Comparison of ENCODE assay signal across 9 cellular contexts in the genomic region with DNA sequence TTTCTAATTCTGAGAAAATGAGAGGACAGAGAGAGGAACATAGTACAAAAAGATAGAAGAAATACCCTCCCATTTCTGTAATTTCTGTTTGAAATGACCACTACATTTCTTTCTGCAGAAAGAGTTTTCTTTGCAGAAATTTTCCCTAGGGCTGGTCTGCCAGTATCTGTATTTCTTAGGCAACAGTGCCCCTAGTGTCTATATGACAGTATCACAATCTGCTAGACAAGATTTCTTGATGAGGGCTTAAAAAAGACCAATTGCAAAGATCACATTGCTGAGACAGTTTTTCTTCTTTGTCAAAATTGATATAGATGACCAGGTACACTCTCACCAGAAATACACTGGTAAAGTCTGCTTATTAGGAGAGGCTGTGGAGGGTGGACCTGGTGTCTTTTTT.
A peak's percentile ranks its signal among the peaks of the same experiment; 100 is the strongest.
DNase-seq lines count a peak whose midpoint lies in the region; ATAC-seq, FAIRE-seq and TF ChIP-seq lines count a peak whose summit lies in the region.
"Had no signal": no experiment of that assay in that cellular context is flagged by ENCODE, and none has a peak within 500 bp of the region (broad histone marks: within the 10 kb centered on the region; RNA-seq: fewer than 3 reads in every experiment).

No MANE protein-coding gene starts in this region.

- H3K4me1 ChIP-seq in Loucy (ENCODE audit: insufficient read depth, low read length, poor library complexity, severe bottlenecking), result no peaks in the 10 kb centered on the region
- H3K4me1 ChIP-seq in adrenal gland (replicated peaks in 1 of 2), result no peaks in the 10 kb centered on the region
- no peaks in the 10 kb centered on the region for H3K4me1 ChIP-seq in kidney (ENCODE audit: control insufficient read depth in 1 of 2, insufficient read depth in 1 of 2, low read depth in 1 of 2, low read length in 2 of 2)

- H3K9me3 Mint-ChIP-seq in activated T-helper 2 cell treated with anti-CD3 and anti-CD28 coated beads, Interferon-gamma antibody, Interleukin-2, Interleukin-4, amounts not matched to agents 10 μg/mL and 5 μg/mL and 100 μg/mL, durations not matched to agents 14 hours and 24 hours and 36 hours, result no peaks in the 10 kb centered on the region
- H3K9me3 Mint-ChIP-seq in activated CD4-positive, alpha-beta T cell treated with anti-CD3 and anti-CD28 coated beads for 36 hours (ENCODE audit: low read depth), result no peaks in the 10 kb centered on the region
- H3K9me3 Mint-ChIP-seq: activated B cell treated with CpG ODN at 0.5 μM for 24 hours had no signal

- CTCF ChIA-PET in activated CD4-positive, alpha-beta T cell treated with anti-CD3 and anti-CD28 coated beads for 36 hours (lab: Charles Lee), result no interaction called here

- TF ChIP-seq POLR2A in adrenal gland (IDR thresholded peaks at IDR 0.05), result no peak

- intact Hi-C loops in adrenal gland (cut with DNase I), result loop anchor here in 1 of 2 donors (10.0 kb wide), 1 partner anchor 559 kb away; no protein-coding TSS in a partner anchor
- intact Hi-C loops in kidney (cut with DNase I), result no loop called here
- intact Hi-C loops in activated T-helper 2 cell treated with anti-CD3 and anti-CD28 coated beads, Interferon-gamma antibody, Interleukin-2, Interleukin-4, amounts not matched to agents 10 μg/mL and 5 μg/mL and 100 μg/mL, durations not matched to agents 14 hours and 24 hours and 36 hours (cut with micrococcal nuclease), result loop anchor here (5.0 to 10.0 kb wide), 2 partner anchors 567 to 1049 kb away; no protein-coding TSS in a partner anchor
- intact Hi-C loops in activated CD4-positive, alpha-beta T cell treated with anti-CD3 and anti-CD28 coated beads for 36 hours (cut with DNase I, micrococcal nuclease), result loop anchor here (1.0 to 10.0 kb wide), 5 partner anchors 561 to 1219 kb away; a partner anchor contains a TSS

- DNase-seq in SIG-M5 treated with dmso at 0.1 percent for 504 hours (lab: John Stamatoyannopoulos, UW; ENCODE audit: unreplicated experiment), result peak; percentile 23
- DNase-seq in SIG-M5 (lab: John Stamatoyannopoulos, UW), result no peak
- DNase-seq in adrenal gland, result no peak
- no peak for DNase-seq in kidney
- no peak for DNase-seq in activated T-helper 2 cell treated with anti-CD3 and anti-CD28 coated beads, Interferon-gamma antibody, Interleukin-2, Interleukin-4, amounts not matched to agents 10 μg/mL and 5 μg/mL and 100 μg/mL, durations not matched to agents 14 hours and 24 hours and 36 hours (ENCODE audit: low spot score)
- DNase-seq in activated CD4-positive, alpha-beta T cell treated with anti-CD3 and anti-CD28 coated beads for 36 hours, result no peak
- DNase-seq: activated B cell treated with CpG ODN at 0.5 μM for 24 hours had no signal

- H3K9ac ChIP-seq in Loucy (ENCODE audit: low read depth, low read length, poor library complexity, severe bottlenecking) (no peak overlapping the region), kidney (ENCODE audit: low read length in 2 of 2) (no peak overlapping the region)

- H3K36me3 ChIP-seq in Loucy (ENCODE audit: insufficient read depth, low read length), result no peaks in the 10 kb centered on the region
- no peaks in the 10 kb centered on the region for H3K36me3 ChIP-seq in adrenal gland (replicated peaks in 1 of 2)
- H3K36me3 ChIP-seq in kidney (ENCODE audit: control insufficient read depth in 1 of 2, insufficient read depth in 2 of 2, low read length in 2 of 2), result no peaks in the 10 kb centered on the region

- no peak overlapping the region for H3K4me2 ChIP-seq in Loucy (ENCODE audit: low read depth, low read length, poor library complexity, severe bottlenecking)

- no peaks in the 10 kb centered on the region for H3K79me2 ChIP-seq in Loucy (ENCODE audit: insufficient read depth, low read length)

- H3F3A ChIP-seq in Loucy (ENCODE audit: low read depth), result no peaks in the 10 kb centered on the region

- FAIRE-seq in kidney (lab: Jason Lieb, UNC), result peak; percentile 96

- H3K27me3 ChIP-seq in Loucy (ENCODE audit: insufficient read depth, low read length, poor library complexity, severe bottlenecking), result no peaks in the 10 kb centered on the region
- no peaks in the 10 kb centered on the region for H3K27me3 ChIP-seq in adrenal gland

- H3K9me2 ChIP-seq in Loucy (replicated peaks; ENCODE audit: low read depth, low read length), result no peaks in the 10 kb centered on the region

- no peaks in the 10 kb centered on the region for H3K27me3 Mint-ChIP-seq in activated T-helper 2 cell treated with anti-CD3 and anti-CD28 coated beads, Interferon-gamma antibody, Interleukin-2, Interleukin-4, amounts not matched to agents 10 μg/mL and 5 μg/mL and 100 μg/mL, durations not matched to agents 14 hours and 24 hours and 36 hours (ENCODE audit: low read depth)
- no peaks in the 10 kb centered on the region for H3K27me3 Mint-ChIP-seq in activated CD4-positive, alpha-beta T cell treated with anti-CD3 and anti-CD28 coated beads for 36 hours
- H3K27me3 Mint-ChIP-seq: activated B cell treated with CpG ODN at 0.5 μM for 24 hours had no signal

- H3K4me1 Mint-ChIP-seq in activated T-helper 2 cell treated with anti-CD3 and anti-CD28 coated beads, Interferon-gamma antibody, Interleukin-2, Interleukin-4, amounts not matched to agents 10 μg/mL and 5 μg/mL and 100 μg/mL, durations not matched to agents 14 hours and 24 hours and 36 hours (ENCODE audit: low read depth), result no peaks in the 10 kb centered on the region
- H3K4me1 Mint-ChIP-seq in activated CD4-positive, alpha-beta T cell treated with anti-CD3 and anti-CD28 coated beads for 36 hours, result no peaks in the 10 kb centered on the region
- H3K4me1 Mint-ChIP-seq: activated B cell treated with CpG ODN at 0.5 μM for 24 hours had no signal

- no peak overlapping the region for H3K4me3 Mint-ChIP-seq in activated T-helper 2 cell treated with anti-CD3 and anti-CD28 coated beads, Interferon-gamma antibody, Interleukin-2, Interleukin-4, amounts not matched to agents 10 μg/mL and 5 μg/mL and 100 μg/mL, durations not matched to agents 14 hours and 24 hours and 36 hours (ENCODE audit: low read depth)
- H3K4me3 Mint-ChIP-seq in activated CD4-positive, alpha-beta T cell treated with anti-CD3 and anti-CD28 coated beads for 36 hours, result no peak overlapping the region
- H3K4me3 Mint-ChIP-seq: activated B cell treated with CpG ODN at 0.5 μM for 24 hours had no signal

- no peak overlapping the region for H3K27ac Mint-ChIP-seq in activated T-helper 2 cell treated with anti-CD3 and anti-CD28 coated beads, Interferon-gamma antibody, Interleukin-2, Interleukin-4, amounts not matched to agents 10 μg/mL and 5 μg/mL and 100 μg/mL, durations not matched to agents 14 hours and 24 hours and 36 hours
- H3K27ac Mint-ChIP-seq in activated CD4-positive, alpha-beta T cell treated with anti-CD3 and anti-CD28 coated beads for 36 hours, result no peak overlapping the region
- H3K27ac Mint-ChIP-seq: activated B cell treated with CpG ODN at 0.5 μM for 24 hours had no signal

- H3K27ac ChIP-seq in adrenal gland, result no peak overlapping the region
- H3K27ac ChIP-seq in kidney (ENCODE audit: low read depth in 2 of 2, low read length in 2 of 2), result no peak overlapping the region

- H3K4me3 ChIP-seq in Loucy (ENCODE audit: low read length, poor library complexity, severe bottlenecking) (no peak overlapping the region), adrenal gland (no peak overlapping the region), kidney (ENCODE audit: low read length in 2 of 2) (no peak overlapping the region)

- TF ChIP-seq CTCF in Loucy (conservative IDR thresholded peaks at IDR 0.05; ENCODE audit: low read length) (peak; percentile 58), adrenal gland (IDR thresholded peaks at IDR 0.05) (peak; percentile 44 to 71 (median 58)), kidney (IDR thresholded peaks at IDR 0.05; ENCODE audit: borderline replicate concordance, extremely low read depth, insufficient read depth) (peak; percentile 61)

- no peak for ATAC-seq in activated CD4-positive, CD25-positive, alpha-beta regulatory T cell treated with anti-CD3 and anti-CD28 coated beads, Interleukin-2, amount 50 U/mL, for 24 hours
- no peak for ATAC-seq in activated CD4-positive, alpha-beta T cell treated with anti-CD3 and anti-CD28 coated beads for 36 hours

- POLR2A ChIA-PET in activated CD4-positive, alpha-beta T cell treated with anti-CD3 and anti-CD28 coated beads for 36 hours (lab: Charles Lee), result no interaction called here

- H3K9me3 ChIP-seq in Loucy (ENCODE audit: insufficient read depth, low read depth, low read length) (no peaks in the 10 kb centered on the region), adrenal gland (replicated peaks in 1 of 3) (no peaks in the 10 kb centered on the region), kidney (ENCODE audit: control insufficient read depth in 1 of 2, low read length in 2 of 2) (no peaks in the 10 kb centered on the region)

- H2AFZ ChIP-seq in Loucy (ENCODE audit: low read length), result no peak overlapping the region

- H4K20me1 ChIP-seq in Loucy (ENCODE audit: insufficient read depth, low read length, poor library complexity, severe bottlenecking), result no peaks in the 10 kb centered on the region

- H3K36me3 Mint-ChIP-seq in activated T-helper 2 cell treated with anti-CD3 and anti-CD28 coated beads, Interferon-gamma antibody, Interleukin-2, Interleukin-4, amounts not matched to agents 10 μg/mL and 5 μg/mL and 100 μg/mL, durations not matched to agents 14 hours and 24 hours and 36 hours (ENCODE audit: low read depth), result no peaks in the 10 kb centered on the region
- no peaks in the 10 kb centered on the region for H3K36me3 Mint-ChIP-seq in activated CD4-positive, alpha-beta T cell treated with anti-CD3 and anti-CD28 coated beads for 36 hours (ENCODE audit: low read depth)
